ENCODE assay signal across 8 cellular contexts in the genomic region with DNA sequence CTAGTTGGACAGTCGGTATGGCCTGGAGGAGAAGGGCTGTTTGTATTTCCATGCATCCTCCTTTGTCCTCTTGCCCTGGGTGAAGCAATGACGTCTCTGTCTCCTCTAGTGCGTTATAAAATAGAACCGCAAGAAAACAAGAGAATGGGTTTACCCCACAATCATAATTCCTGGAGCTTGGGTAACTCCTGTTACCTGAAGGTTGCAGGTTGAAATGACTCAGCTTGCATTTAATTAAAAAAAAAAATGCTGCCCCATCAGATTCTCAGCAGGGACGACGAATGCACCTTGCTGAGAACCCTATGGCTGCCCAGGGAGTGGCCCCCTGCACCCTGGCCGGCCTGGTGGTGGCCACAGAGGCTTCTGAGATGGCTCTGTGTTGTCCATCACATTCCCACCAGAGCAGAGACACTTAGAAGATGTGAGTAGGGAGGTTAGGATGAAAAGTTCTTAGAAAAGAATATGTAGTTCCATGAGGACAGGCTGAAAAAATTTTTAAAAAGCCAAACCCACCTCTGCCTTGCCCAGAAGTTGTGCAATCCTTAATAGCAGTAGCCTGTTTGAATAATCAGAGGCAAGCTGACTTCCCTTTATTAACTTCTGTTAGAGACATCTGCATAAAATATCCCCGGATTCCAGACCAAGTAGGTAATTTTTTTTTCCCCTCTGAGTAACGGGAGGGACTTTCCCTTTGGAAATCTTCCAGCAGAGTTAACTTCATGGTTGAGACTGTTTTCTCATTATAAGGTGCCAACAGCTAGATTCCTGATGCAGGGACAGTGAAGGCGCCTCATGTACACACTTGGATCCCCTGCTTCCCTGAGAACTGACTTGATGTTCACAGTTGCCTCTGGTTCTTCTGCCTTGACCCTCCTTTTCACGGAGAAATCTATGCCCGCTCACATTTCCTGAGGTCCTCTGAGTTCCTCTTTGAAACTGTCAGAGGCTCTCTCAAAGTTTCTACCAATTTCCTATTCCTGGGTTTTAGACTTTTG.
A peak's percentile ranks its signal among the peaks of the same experiment; 100 is the strongest.
DNase-seq lines count a peak whose midpoint lies in the region; ATAC-seq, FAIRE-seq and TF ChIP-seq lines count a peak whose summit lies in the region.

No MANE protein-coding gene starts in this region.

- TF ChIP-seq CTCF in GM12865 (IDR thresholded peaks at IDR 0.05; ENCODE audit: insufficient read depth, low read depth, low read length, missing control alignments) (no peak), SK-N-SH (IDR thresholded peaks at IDR 0.05) (no peak), endothelial cell of umbilical vein (IDR thresholded peaks at IDR 0.05; ENCODE audit: extremely low read depth in 1 of 2, insufficient read depth in 1 of 2, low read depth in 1 of 2, low read length in 2 of 2) (no peak), D721Med (IDR thresholded peaks at IDR 0.05; ENCODE audit: insufficient read depth, missing control alignments) (no peak)

- intact Hi-C loops in endothelial cell of umbilical vein (cut with micrococcal nuclease) = no loop called here
- intact Hi-C loops in naive thymus-derived CD4-positive, alpha-beta T cell (cut with micrococcal nuclease) = no loop called here

- H3K79me2 ChIP-seq in SK-N-SH (ENCODE audit: insufficient read depth) = no peaks in the 10 kb centered on the region
- H3K79me2 ChIP-seq in endothelial cell of umbilical vein (ENCODE audit: control insufficient read depth, insufficient read depth, low read length) = no peaks in the 10 kb centered on the region

- H3K9me1 ChIP-seq in endothelial cell of umbilical vein (replicated peaks; ENCODE audit: control insufficient read depth, extremely low read depth, insufficient read depth, low read length) = no peaks in the 10 kb centered on the region

- peaks cover 0 to 9% (median 0%) of the 10 kb centered on the region in 11 donors for H3K9me3 Mint-ChIP-seq in naive thymus-derived CD4-positive, alpha-beta T cell
- H3K9me3 Mint-ChIP-seq in naive thymus-derived CD8-positive, alpha-beta T cell = no peaks in the 10 kb centered on the region

- dilution Hi-C loops in endothelial cell of umbilical vein (cut with MboI; ENCODE audit: extremely low pct_ligation_motif_present, low sequenced_read_pairs) = no loop called here

- peaks cover 14 to 71% (median 47%) of the 10 kb centered on the region in 5 donors for H3K36me3 Mint-ChIP-seq in naive thymus-derived CD4-positive, alpha-beta T cell
- H3K36me3 Mint-ChIP-seq in naive thymus-derived CD8-positive, alpha-beta T cell = peaks cover 6 to 51% (median 38%) of the 10 kb centered on the region in 3 donors

- peaks cover 7% of the 10 kb centered on the region for H3F3A ChIP-seq in SK-N-SH (replicated peaks; ENCODE audit: insufficient read depth)

- H4K20me1 ChIP-seq in SK-N-SH (ENCODE audit: insufficient read depth) (no peaks in the 10 kb centered on the region), endothelial cell of umbilical vein (replicated peaks; ENCODE audit: control insufficient read depth, extremely low read depth, insufficient read depth, low read length) (no peaks in the 10 kb centered on the region)

- 0 out of 4 replicates have a peak, but pooled peaks of 1 of the 2 experiments have one; percentile 26 for TF ChIP-seq EP300 in SK-N-SH (IDR thresholded peaks at IDR 0.05; ENCODE audit: borderline replicate concordance in 1 of 2, low read depth in 1 of 2, low read length in 1 of 2)

- no peak for TF ChIP-seq POLR2A in endothelial cell of umbilical vein (IDR thresholded peaks at IDR 0.05; ENCODE audit: low read depth, low read length)

- no peaks in the 10 kb centered on the region for H3K27me3 ChIP-seq in SK-N-SH (ENCODE audit: insufficient read depth)
- no peaks in the 10 kb centered on the region for H3K27me3 ChIP-seq in endothelial cell of umbilical vein (ENCODE audit: control insufficient read depth in 2 of 2, insufficient read depth in 2 of 2, low read length in 2 of 2)
- H3K27me3 ChIP-seq in naive thymus-derived CD4-positive, alpha-beta T cell (ENCODE audit: control insufficient read depth in 2 of 2, insufficient read depth in 2 of 2, low read length in 2 of 2) = no peaks in the 10 kb centered on the region

- H3K4me3 ChIP-seq in GM12865 (ENCODE audit: low read depth, low read length) (peak overlapping the region; percentile 62), SK-N-SH (ENCODE audit: low read depth in 2 of 2, low read length in 1 of 2) (0 out of 4 replicates have a peak overlapping the region, but pooled peaks of 1 of the 2 experiments have one; percentile 21), endothelial cell of umbilical vein (replicated peaks in 1 of 3; ENCODE audit: insufficient read depth in 1 of 3, low read depth in 1 of 3, low read length in 3 of 3) (no peak overlapping the region)
- H3K4me3 ChIP-seq in naive thymus-derived CD4-positive, alpha-beta T cell (ENCODE audit: low read length) = no peak overlapping the region

- ATAC-seq in naive thymus-derived CD4-positive, alpha-beta T cell = peak; percentile 32
- no peak for ATAC-seq in GM21529 (IDR thresholded peaks at IDR 0.05; ENCODE audit: unreplicated experiment)
- ATAC-seq in naive thymus-derived CD8-positive, alpha-beta T cell = no peak

- H3K4me1 ChIP-seq in SK-N-SH (ENCODE audit: control insufficient read depth in 1 of 2, insufficient read depth in 2 of 2, low read depth in 1 of 2, low read length in 1 of 2) (peaks cover 10 to 19% of the 10 kb centered on the region in 2 experiments), endothelial cell of umbilical vein (ENCODE audit: control insufficient read depth, extremely low read depth, insufficient read depth, low read length) (peaks cover 22% of the 10 kb centered on the region)
- H3K4me1 ChIP-seq in naive thymus-derived CD4-positive, alpha-beta T cell (ENCODE audit: control insufficient read depth in 2 of 2, insufficient read depth in 2 of 2, low read length in 2 of 2) = peaks cover 0 to 4% of the 10 kb centered on the region in 2 donors

- peak; percentile 57 for DNase-seq in GM12865 (ENCODE audit: low read depth)
- DNase-seq in SK-N-SH = no peak
- DNase-seq in endothelial cell of umbilical vein (ENCODE audit: low read depth, low spot score) = peak; percentile 92
- no peak for DNase-seq in naive thymus-derived CD4-positive, alpha-beta T cell
- DNase-seq in activated CD4-positive, CD25-positive, alpha-beta regulatory T cell (lab: John Stamatoyannopoulos, UW) = no peak
- no peak for DNase-seq in naive thymus-derived CD8-positive, alpha-beta T cell
- DNase-seq in D721Med (ENCODE audit: insufficient read length, low spot score) = no peak

- BruUV-seq in endothelial cell of umbilical vein (replicated peaks; lab: Mats Ljungman, UMichigan) = TSS peak; percentile 94

- H3K27ac Mint-ChIP-seq in naive thymus-derived CD4-positive, alpha-beta T cell = peak overlapping the region in 3 of 9 donors; percentile 27 to 88 (median 52)
- H3K27ac Mint-ChIP-seq in naive thymus-derived CD8-positive, alpha-beta T cell = peak overlapping the region in 5 of 10 donors; percentile 6 to 70 (median 59)

- 76% methylated on average over 12 of the region's 12 CpGs for WGBS in SK-N-SH (ENCODE audit: low lambda C conversion rate)

- TF ChIP-seq RAD21 in SK-N-SH (IDR thresholded peaks at IDR 0.05; ENCODE audit: low read length) = no peak

- H3K4me2 ChIP-seq in SK-N-SH = peak overlapping the region; percentile 57
- H3K4me2 ChIP-seq in endothelial cell of umbilical vein (ENCODE audit: insufficient read depth, low read length) = peak overlapping the region; percentile 23

- FAIRE-seq in endothelial cell of umbilical vein (lab: Jason Lieb, UNC) (peak; percentile 77), D721Med (lab: Jason Lieb, UNC) (no peak)

- peak overlapping the region in 3 of 10 donors; percentile 25 to 51 (median 49) for H3K4me3 Mint-ChIP-seq in naive thymus-derived CD4-positive, alpha-beta T cell
- peak overlapping the region in 1 of 10 donors; percentile 22 for H3K4me3 Mint-ChIP-seq in naive thymus-derived CD8-positive, alpha-beta T cell

- H3K9me2 ChIP-seq in SK-N-SH = no peaks in the 10 kb centered on the region

- H3K9me3 ChIP-seq in SK-N-SH (no peaks in the 10 kb centered on the region), endothelial cell of umbilical vein (replicated peaks; ENCODE audit: control insufficient read depth, insufficient read depth, low read length) (no peaks in the 10 kb centered on the region)
- no peaks in the 10 kb centered on the region for H3K9me3 ChIP-seq in naive thymus-derived CD4-positive, alpha-beta T cell (ENCODE audit: control insufficient read depth in 2 of 3, low read length in 3 of 3)

- H2AFZ ChIP-seq in SK-N-SH (ENCODE audit: low read depth) (no peak overlapping the region; the same call in 1 of the 2 replicates), endothelial cell of umbilical vein (ENCODE audit: low read depth, low read length) (no peak overlapping the region)

- CTCF ChIA-PET in SK-N-SH (lab: Yijun Ruan, JAX) = interaction anchor here (0.7 to 1.2 kb wide), 2 partner anchors 13 to 400 kb away, joined by 3 read pairs; no protein-coding TSS in a partner anchor
- CTCF ChIA-PET in endothelial cell of umbilical vein (lab: Charles Lee) = interaction anchor here (0.6 to 2.7 kb wide), 10 partner anchors 9 to 229 kb away, joined by 3 to 11 read pairs (median 4); no protein-coding TSS in a partner anchor
- CTCF ChIA-PET in naive thymus-derived CD4-positive, alpha-beta T cell (lab: Charles Lee) = no interaction called here

- H3K4me1 Mint-ChIP-seq in naive thymus-derived CD4-positive, alpha-beta T cell = peaks cover 13 to 67% (median 22%) of the 10 kb centered on the region in 7 donors
- peaks cover 11 to 67% (median 33%) of the 10 kb centered on the region in 4 donors for H3K4me1 Mint-ChIP-seq in naive thymus-derived CD8-positive, alpha-beta T cell

- H3K27ac ChIP-seq in SK-N-SH (ENCODE audit: low read depth in 2 of 2, low read length in 1 of 2) (peak overlapping the region; percentile 52 to 76), endothelial cell of umbilical vein (ENCODE audit: insufficient read depth, low read depth, low read length) (peak overlapping the region; percentile 80)
- H3K27ac ChIP-seq in naive thymus-derived CD4-positive, alpha-beta T cell (ENCODE audit: low read depth, low read length) = no peak overlapping the region

- H3K9ac ChIP-seq in SK-N-SH (peak overlapping the region; percentile 35; the same call in 1 of the 2 replicates), endothelial cell of umbilical vein (replicated peaks; ENCODE audit: extremely low read depth, insufficient read depth, low read length) (peak overlapping the region; percentile 46)

- POLR2A ChIA-PET in SK-N-SH (lab: Yijun Ruan, JAX) = no interaction called here
- POLR2A ChIA-PET in endothelial cell of umbilical vein (lab: Charles Lee) = no interaction called here
- POLR2A ChIA-PET in naive thymus-derived CD4-positive, alpha-beta T cell (lab: Charles Lee) = interaction anchor here (0.6 kb wide), 1 partner anchor 318 kb away, joined by 3 read pairs; no protein-coding TSS in a partner anchor
- POLR2A ChIA-PET in naive thymus-derived CD8-positive, alpha-beta T cell (lab: Charles Lee) = no interaction called here

- no peaks in the 10 kb centered on the region for H3K36me3 ChIP-seq in SK-N-SH (replicated peaks in 1 of 2; ENCODE audit: control insufficient read depth in 1 of 2, insufficient read depth in 2 of 2, low read length in 1 of 2)
- H3K36me3 ChIP-seq in endothelial cell of umbilical vein (ENCODE audit: control insufficient read depth in 2 of 2, extremely low read depth in 1 of 2, insufficient read depth in 2 of 2, low read length in 2 of 2) = no peaks in the 10 kb centered on the region
- H3K36me3 ChIP-seq in naive thymus-derived CD4-positive, alpha-beta T cell (ENCODE audit: control insufficient read depth in 2 of 3, insufficient read depth in 3 of 3, low read length in 3 of 3) = peaks cover 0 to 20% (median 7%) of the 10 kb centered on the region in 3 experiments

- no peaks in the 10 kb centered on the region for H3K27me3 Mint-ChIP-seq in naive thymus-derived CD4-positive, alpha-beta T cell
- H3K27me3 Mint-ChIP-seq in naive thymus-derived CD8-positive, alpha-beta T cell = no peaks in the 10 kb centered on the region

Comparison
In these comparisons a context has a peak if more than half of its experiments do, and no peak if none do; other contexts are left out.
1. DNase-seq: peak in GM12865 (single experiment) and endothelial cell of umbilical vein (single experiment); none in SK-N-SH (single experiment), naive thymus-derived CD4-positive, alpha-beta T cell (0 of 9), activated CD4-positive, CD25-positive, alpha-beta regulatory T cell (0 of 4), naive thymus-derived CD8-positive, alpha-beta T cell (0 of 10) and D721Med (single experiment).